Comparison of ENCODE assay signal across 15 cellular contexts in genomic region chr17:43380307-43380706, GRCh38.
"Had no signal": no experiment of that assay in that cellular context is flagged by ENCODE, and none has a peak within 500 bp of the region (broad histone marks: within the 10 kb centered on the region; RNA-seq: fewer than 3 reads in every experiment).

No MANE protein-coding gene starts in this region.

- ATAC-seq: left ventricle myocardium superior; lower lobe of right lung; natural killer cell; stimulated activated effector memory CD8-positive, alpha-beta T cell treated with anti-CD3 and anti-CD28 coated beads, Interleukin-12 subunit alpha, Interleukin-12 subunit beta, amount 100 ng/mL, for 72 hours had no signal

- H3K36me3 ChIP-seq: lower lobe of right lung, sigmoid colon, stomach, thyroid gland had no signal

- H3K4me1 ChIP-seq: lower lobe of right lung, parathyroid adenoma, sigmoid colon had no signal

- H3K36me3 Mint-ChIP-seq: natural killer cell; stimulated activated effector memory CD8-positive, alpha-beta T cell treated with anti-CD3 and anti-CD28 coated beads, Interleukin-12 subunit alpha, Interleukin-12 subunit beta, amount 100 ng/mL, for 72 hours had no signal

- H2AFZ ChIP-seq: parathyroid adenoma had no signal

- H3K4me3 ChIP-seq: dorsolateral prefrontal cortex, lower lobe of right lung, sigmoid colon, stomach, thyroid gland had no signal

- H3K79me2 ChIP-seq: parathyroid adenoma had no signal

- H3K27me3 Mint-ChIP-seq: progenitor cell of endocrine pancreas had no signal

- DNase-seq: dorsolateral prefrontal cortex; effector CD4-positive, alpha-beta T cell; left ventricle myocardium superior; lower lobe of right lung; natural killer cell; sigmoid colon; stimulated activated CD4-positive, alpha-beta T cell treated with anti-CD3 and anti-CD28 coated beads, Interleukin-2, amount 100 ng/mL, for 24 hours; stimulated activated CD4-positive, alpha-beta T cell treated with anti-CD3 and anti-CD28 coated beads, Interleukin-4, amount 100 ng/mL, for 24 hours; stimulated activated naive CD4-positive, alpha-beta T cell treated with Interleukin-2 at 50 U/mL for 16 hours; stomach; thyroid gland; trophoblast cell had no signal

- H3K4me3 Mint-ChIP-seq: natural killer cell; stimulated activated effector memory CD8-positive, alpha-beta T cell treated with anti-CD3 and anti-CD28 coated beads, Interleukin-12 subunit alpha, Interleukin-12 subunit beta, amount 100 ng/mL, for 72 hours had no signal

- H3K27me3 ChIP-seq: dorsolateral prefrontal cortex, sigmoid colon, stomach, thyroid gland had no signal

- H3K27ac ChIP-seq: dorsolateral prefrontal cortex, lower lobe of right lung, parathyroid adenoma, sigmoid colon, stomach had no signal

- H3K27ac Mint-ChIP-seq: natural killer cell; progenitor cell of endocrine pancreas; stimulated activated effector memory CD8-positive, alpha-beta T cell treated with anti-CD3 and anti-CD28 coated beads, Interleukin-12 subunit alpha, Interleukin-12 subunit beta, amount 100 ng/mL, for 72 hours had no signal

- H3K9me3 ChIP-seq: thyroid gland had no signal
